Comparison of ENCODE assay signal across 1 cellular context in the genomic region with DNA sequence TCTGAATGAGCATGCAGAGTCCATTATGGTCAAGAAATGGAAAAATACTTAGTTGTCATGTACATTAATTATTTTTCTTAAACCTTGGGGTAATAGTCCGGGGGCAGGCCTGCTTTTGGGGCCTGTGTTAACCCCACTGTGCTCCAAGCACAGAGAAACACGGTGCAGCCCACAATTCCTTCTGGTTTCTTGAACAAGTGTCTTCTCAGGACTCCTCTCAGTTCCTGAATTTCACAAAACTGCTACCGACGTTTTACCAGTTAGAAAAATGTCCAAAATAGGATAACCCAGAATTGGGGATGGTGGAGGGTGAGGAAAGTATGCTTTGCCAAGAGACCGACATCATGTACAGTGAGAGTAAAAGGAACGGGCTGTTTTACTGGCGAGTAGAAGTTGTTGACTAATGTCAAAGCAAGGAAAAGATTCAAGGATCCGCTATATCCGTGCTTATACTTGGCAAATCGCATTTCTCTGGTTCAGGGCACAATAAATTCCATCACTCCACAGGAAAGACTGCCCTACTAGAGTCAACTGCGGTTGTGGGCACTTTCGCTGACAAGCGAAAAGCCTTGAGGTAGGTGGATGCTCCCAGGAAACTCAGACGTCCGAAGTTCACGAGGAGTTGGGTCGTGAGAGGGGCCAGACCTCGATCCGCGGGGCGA.
A peak's percentile ranks its signal among the peaks of the same experiment; 100 is the strongest.
TF ChIP-seq lines count a peak whose summit lies in the region.

No MANE protein-coding gene starts in this region.

TF ChIP-seq in K562, 482 proteins besides CTCF, POLR2A, EP300 and RAD21 (continued from another document):
- TF ChIP-seq DNMT1 (IDR thresholded peaks at IDR 0.05) (no peak), SMAD2 (IDR thresholded peaks at IDR 0.05; ENCODE audit: low read depth, low read length) (no peak), ZNF785 (CRISPR knock-in tag; IDR thresholded peaks at IDR 0.05) (no peak), NRF1 (conservative IDR thresholded peaks at IDR 0.05 in 1 of 2, IDR thresholded peaks at IDR 0.05 in 1 of 2) (no peak), BCL6 (CRISPR knock-in tag; IDR thresholded peaks at IDR 0.05) (no peak), MEF2A (IDR thresholded peaks at IDR 0.05; ENCODE audit: control insufficient read depth, low read depth, low read length) (no peak), ZNF316 (IDR thresholded peaks at IDR 0.05) (peak; percentile 54), C11orf30 (IDR thresholded peaks at IDR 0.05; ENCODE audit: low read depth) (peak; percentile 49), GATA2 (CRISPR knock-in tag; IDR thresholded peaks at IDR 0.05) (no peak)
- TF ChIP-seq, protein P1, sequence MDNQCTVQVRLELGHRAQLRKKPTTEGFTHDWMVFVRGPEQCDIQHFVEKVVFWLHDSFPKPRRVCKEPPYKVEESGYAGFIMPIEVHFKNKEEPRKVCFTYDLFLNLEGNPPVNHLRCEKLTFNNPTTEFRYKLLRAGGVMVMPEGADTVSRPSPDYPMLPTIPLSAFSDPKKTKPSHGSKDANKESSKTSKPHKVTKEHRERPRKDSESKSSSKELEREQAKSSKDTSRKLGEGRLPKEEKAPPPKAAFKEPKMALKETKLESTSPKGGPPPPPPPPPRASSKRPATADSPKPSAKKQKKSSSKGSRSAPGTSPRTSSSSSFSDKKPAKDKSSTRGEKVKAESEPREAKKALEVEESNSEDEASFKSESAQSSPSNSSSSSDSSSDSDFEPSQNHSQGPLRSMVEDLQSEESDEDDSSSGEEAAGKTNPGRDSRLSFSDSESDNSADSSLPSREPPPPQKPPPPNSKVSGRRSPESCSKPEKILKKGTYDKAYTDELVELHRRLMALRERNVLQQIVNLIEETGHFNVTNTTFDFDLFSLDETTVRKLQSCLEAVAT (IDR thresholded peaks at IDR 0.05) = peak in 1 of 2 experiments; percentile 63; a peak in 2 of 4 replicates
- TF ChIP-seq, protein P2, sequence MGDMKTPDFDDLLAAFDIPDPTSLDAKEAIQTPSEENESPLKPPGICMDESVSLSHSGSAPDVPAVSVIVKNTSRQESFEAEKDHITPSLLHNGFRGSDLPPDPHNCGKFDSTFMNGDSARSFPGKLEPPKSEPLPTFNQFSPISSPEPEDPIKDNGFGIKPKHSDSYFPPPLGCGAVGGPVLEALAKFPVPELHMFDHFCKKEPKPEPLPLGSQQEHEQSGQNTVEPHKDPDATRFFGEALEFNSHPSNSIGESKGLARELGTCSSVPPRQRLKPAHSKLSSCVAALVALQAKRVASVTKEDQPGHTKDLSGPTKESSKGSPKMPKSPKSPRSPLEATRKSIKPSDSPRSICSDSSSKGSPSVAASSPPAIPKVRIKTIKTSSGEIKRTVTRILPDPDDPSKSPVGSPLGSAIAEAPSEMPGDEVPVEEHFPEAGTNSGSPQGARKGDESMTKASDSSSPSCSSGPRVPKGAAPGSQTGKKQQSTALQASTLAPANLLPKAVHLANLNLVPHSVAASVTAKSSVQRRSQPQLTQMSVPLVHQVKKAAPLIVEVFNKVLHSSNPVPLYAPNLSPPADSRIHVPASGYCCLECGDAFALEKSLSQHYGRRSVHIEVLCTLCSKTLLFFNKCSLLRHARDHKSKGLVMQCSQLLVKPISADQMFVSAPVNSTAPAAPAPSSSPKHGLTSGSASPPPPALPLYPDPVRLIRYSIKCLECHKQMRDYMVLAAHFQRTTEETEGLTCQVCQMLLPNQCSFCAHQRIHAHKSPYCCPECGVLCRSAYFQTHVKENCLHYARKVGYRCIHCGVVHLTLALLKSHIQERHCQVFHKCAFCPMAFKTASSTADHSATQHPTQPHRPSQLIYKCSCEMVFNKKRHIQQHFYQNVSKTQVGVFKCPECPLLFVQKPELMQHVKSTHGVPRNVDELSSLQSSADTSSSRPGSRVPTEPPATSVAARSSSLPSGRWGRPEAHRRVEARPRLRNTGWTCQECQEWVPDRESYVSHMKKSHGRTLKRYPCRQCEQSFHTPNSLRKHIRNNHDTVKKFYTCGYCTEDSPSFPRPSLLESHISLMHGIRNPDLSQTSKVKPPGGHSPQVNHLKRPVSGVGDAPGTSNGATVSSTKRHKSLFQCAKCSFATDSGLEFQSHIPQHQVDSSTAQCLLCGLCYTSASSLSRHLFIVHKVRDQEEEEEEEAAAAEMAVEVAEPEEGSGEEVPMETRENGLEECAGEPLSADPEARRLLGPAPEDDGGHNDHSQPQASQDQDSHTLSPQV (IDR thresholded peaks at IDR 0.05) = 0 out of 2 replicates have a peak, but pooled peaks have one; percentile 39
